Comparison of ENCODE assay signal across 8 cellular contexts in the genomic region with DNA sequence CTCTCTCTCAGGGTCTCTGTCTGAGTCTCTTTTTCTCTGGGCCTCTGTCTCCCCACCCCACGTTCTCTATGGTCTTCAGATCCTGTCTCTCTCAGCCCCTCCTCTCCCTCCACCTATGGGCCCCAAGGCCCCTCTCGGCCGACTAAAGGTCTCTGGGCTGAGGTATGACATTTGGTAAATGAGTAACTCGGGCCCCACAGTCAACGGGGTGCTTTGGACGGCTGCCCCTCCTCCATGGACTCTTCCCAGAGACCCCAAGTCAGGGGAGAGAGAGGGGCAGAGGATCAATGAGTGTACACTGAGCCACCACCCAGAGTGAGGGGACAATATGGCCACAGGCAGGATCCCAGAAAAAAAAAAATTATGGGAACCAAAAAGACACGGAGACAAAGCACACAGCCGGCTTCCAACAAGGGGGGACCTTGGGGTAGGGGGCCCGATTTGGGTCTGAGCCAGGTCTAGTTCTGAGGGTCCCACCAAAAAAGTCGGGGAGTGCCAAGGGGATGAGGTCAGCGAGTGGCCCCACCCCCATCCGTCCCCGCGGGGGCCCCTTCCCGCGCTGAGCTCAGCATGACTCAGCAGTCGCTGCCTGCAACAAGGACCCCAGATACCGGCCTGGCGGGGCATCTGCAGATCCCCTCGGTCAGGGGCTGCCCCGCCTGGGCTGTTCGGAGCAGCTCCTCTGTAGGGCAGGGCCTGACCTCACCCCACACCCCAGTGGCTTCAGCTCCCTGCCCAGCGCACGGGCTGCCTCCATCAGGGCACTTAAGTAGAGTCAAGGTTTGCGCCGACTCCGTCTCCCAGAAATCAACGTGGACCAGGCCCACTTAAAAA. TPM values are rescaled to one million over a fixed set of nuclear protein-coding genes. Genes with fewer than 3 reads are reported as not detected.
DNase-seq lines count a peak whose midpoint lies in the region; ATAC-seq and TF ChIP-seq lines count a peak whose summit lies in the region.

No MANE protein-coding gene starts in this region.

- peak; percentile 87 for DNase-seq in GM13976 (ENCODE audit: low spot score)
- peak; percentile 51 for DNase-seq in LoVo (ENCODE audit: low spot score)
- peak; percentile 55 for DNase-seq in activated CD4-positive, alpha-beta T cell treated with anti-CD3 and anti-CD28 coated beads, Interleukin-2, amount 10 ng/mL, durations not matched to agents 7 days and 5 days
- DNase-seq in lower leg skin (ENCODE audit: low spot score in 2 of 2), result peak; percentile 71 to 97
- peak; percentile 64 to 69 for DNase-seq in stimulated activated CD4-positive, alpha-beta T cell treated with anti-CD3 and anti-CD28 coated beads, Interleukin-4, amount 100 ng/mL, for 4 hours
- no peak for DNase-seq in NCI-H526 treated with DMSO at 0.1 percent for 48 hours (lab: John Stamatoyannopoulos, UW)

- peak overlapping the region; percentile 88 for H3K27ac ChIP-seq in duodenal mucosa (ENCODE audit: low read depth, low read length)

- peak overlapping the region; percentile 97 for H3K27ac Mint-ChIP-seq in activated CD4-positive, alpha-beta T cell treated with anti-CD3 and anti-CD28 coated beads, Interleukin-2, amount 10 ng/mL, durations not matched to agents 7 days and 5 days

- H3K36me3 ChIP-seq in duodenal mucosa (ENCODE audit: control insufficient read depth in 1 of 2, insufficient read depth in 2 of 2, low read length in 2 of 2), result peaks cover 0 to 19% of the 10 kb centered on the region in 2 donors

- peak overlapping the region; percentile 67 to 77 for H3K4me3 ChIP-seq in duodenal mucosa (ENCODE audit: low read depth in 1 of 2, low read length in 2 of 2)
- peak overlapping the region; percentile 5 for H3K4me3 ChIP-seq in lower leg skin (ENCODE audit: low read depth, poor library complexity, severe bottlenecking)

- H3K9ac ChIP-seq in duodenal mucosa (ENCODE audit: low read depth in 1 of 2, low read length in 2 of 2), result peak overlapping the region; percentile 71 to 90

- peaks cover 81% of the 10 kb centered on the region for H3K4me1 Mint-ChIP-seq in activated CD4-positive, alpha-beta T cell treated with anti-CD3 and anti-CD28 coated beads, Interleukin-2, amount 10 ng/mL, durations not matched to agents 7 days and 5 days

- no peaks in the 10 kb centered on the region for H3K9me3 Mint-ChIP-seq in activated CD4-positive, alpha-beta T cell treated with anti-CD3 and anti-CD28 coated beads, Interleukin-2, amount 10 ng/mL, durations not matched to agents 7 days and 5 days

- H3K4me3 Mint-ChIP-seq in activated CD4-positive, alpha-beta T cell treated with anti-CD3 and anti-CD28 coated beads, Interleukin-2, amount 10 ng/mL, durations not matched to agents 7 days and 5 days, result peak overlapping the region; percentile 90

- peaks cover 32 to 57% of the 10 kb centered on the region in 2 donors for H3K4me1 ChIP-seq in duodenal mucosa (ENCODE audit: control insufficient read depth in 1 of 2, insufficient read depth in 2 of 2, low read length in 2 of 2)

- intact Hi-C loops in lower leg skin (cut with DNase I; ENCODE audit: low total_unique reads), result no loop called here

- CTCF ChIA-PET in activated CD4-positive, alpha-beta T cell treated with anti-CD3 and anti-CD28 coated beads, Interleukin-2, amount 10 ng/mL, durations not matched to agents 7 days and 5 days (lab: Charles Lee), result interaction anchor here (0.6 to 1.1 kb wide), 3 partner anchors 8 to 73 kb away, joined by 3 to 7 read pairs (median 3); a partner anchor contains a TSS

- in situ Hi-C loops in GM13976 (cut with MboI; ENCODE audit: low sequenced_read_pairs, unreplicated experiment), result no loop called here

- ATAC-seq in GM19324 (IDR thresholded peaks at IDR 0.05; ENCODE audit: low FRiP score, unreplicated experiment), result no peak

- WGBS in lower leg skin, 2 donors, result 10 to 11% methylated on average over 19 to 28 of the region's 28 CpGs

- peaks cover 43% of the 10 kb centered on the region for H3K36me3 Mint-ChIP-seq in activated CD4-positive, alpha-beta T cell treated with anti-CD3 and anti-CD28 coated beads, Interleukin-2, amount 10 ng/mL, durations not matched to agents 7 days and 5 days (ENCODE audit: low read depth)

- POLR2A ChIA-PET in activated CD4-positive, alpha-beta T cell treated with anti-CD3 and anti-CD28 coated beads, Interleukin-2, amount 10 ng/mL, durations not matched to agents 7 days and 5 days (lab: Charles Lee), result interaction anchor here (1.1 kb wide), 2 partner anchors 92 to 103 kb away, joined by 3 read pairs; a partner anchor contains a TSS

- no peaks in the 10 kb centered on the region for H3K27me3 ChIP-seq in duodenal mucosa (ENCODE audit: control insufficient read depth in 1 of 2, insufficient read depth in 2 of 2, low read length in 2 of 2)

- no peak for TF ChIP-seq POLR2A in lower leg skin (IDR thresholded peaks at IDR 0.05)

- H3K27me3 Mint-ChIP-seq in activated CD4-positive, alpha-beta T cell treated with anti-CD3 and anti-CD28 coated beads, Interleukin-2, amount 10 ng/mL, durations not matched to agents 7 days and 5 days, result no peaks in the 10 kb centered on the region

- TF ChIP-seq CTCF in GM13976 (IDR thresholded peaks at IDR 0.05; ENCODE audit: borderline replicate concordance, control extremely low read depth, extremely low read depth, insufficient read depth, missing control alignments) (no peak), lower leg skin (IDR thresholded peaks at IDR 0.05) (no peak)

- no peaks in the 10 kb centered on the region for H3K9me3 ChIP-seq in duodenal mucosa (ENCODE audit: control insufficient read depth in 1 of 2, low read length in 2 of 2)

RNA-seq across cellular contexts. Expression of a gene that starts 1.5 kb away (rescaled TPM):
- 100 to 1,000 TPM; 683 to 880 TPM for total RNA-seq in activated CD4-positive, alpha-beta T cell treated with anti-CD3 and anti-CD28 coated beads, Interleukin-2, amount 10 ng/mL, durations not matched to agents 7 days and 5 days
- total RNA-seq in lower leg skin, result 1,000 to 10,000 TPM; 1,012 to 1,617 (median 1,174) TPM

RNA-seq across cellular contexts. Expression of a gene that starts 8.9 kb away (rescaled TPM):
- total RNA-seq in activated CD4-positive, alpha-beta T cell treated with anti-CD3 and anti-CD28 coated beads, Interleukin-2, amount 10 ng/mL, durations not matched to agents 7 days and 5 days, result 100 to 1,000 TPM; 310 to 324 TPM
- total RNA-seq in lower leg skin, result 10 to 100 TPM; 15.5 to 36.3 (median 31.1) TPM

RNA-seq across cellular contexts. Expression of a gene that starts 29.5 kb away (rescaled TPM):
- 10 to 100 TPM; 55.8 to 60.8 TPM for total RNA-seq in activated CD4-positive, alpha-beta T cell treated with anti-CD3 and anti-CD28 coated beads, Interleukin-2, amount 10 ng/mL, durations not matched to agents 7 days and 5 days
- total RNA-seq in lower leg skin, result 10 to 100 TPM; 16.4 to 33.3 (median 20.5) TPM

RNA-seq across cellular contexts. Expression of a gene that starts 30.1 kb away (rescaled TPM):
- 1 to 10 TPM; 3.1 to 3.2 TPM for total RNA-seq in activated CD4-positive, alpha-beta T cell treated with anti-CD3 and anti-CD28 coated beads, Interleukin-2, amount 10 ng/mL, durations not matched to agents 7 days and 5 days
- not detected for total RNA-seq in lower leg skin

RNA-seq across cellular contexts. Expression of a gene that starts 30.1 kb away (rescaled TPM):
- 10 to 100 TPM; 82.2 to 89.4 TPM for total RNA-seq in activated CD4-positive, alpha-beta T cell treated with anti-CD3 and anti-CD28 coated beads, Interleukin-2, amount 10 ng/mL, durations not matched to agents 7 days and 5 days
- 10 to 100 TPM; 61.3 to 83.8 (median 83.3) TPM for total RNA-seq in lower leg skin

Comparison
In these comparisons a context has a peak if more than half of its experiments do, and no peak if none do; other contexts are left out.
1. RNA of a gene that starts 8.9 kb away (total RNA-seq): 310 to 324 TPM in activated CD4-positive, alpha-beta T cell treated with anti-CD3 and anti-CD28 coated beads, Interleukin-2, amount 10 ng/mL, durations not matched to agents 7 days and 5 days; 15.5 to 36.3 TPM in lower leg skin; every median in the first group is over 4 times any median in the second.